ENCODE assay signal across 8 cellular contexts in the genomic region with DNA sequence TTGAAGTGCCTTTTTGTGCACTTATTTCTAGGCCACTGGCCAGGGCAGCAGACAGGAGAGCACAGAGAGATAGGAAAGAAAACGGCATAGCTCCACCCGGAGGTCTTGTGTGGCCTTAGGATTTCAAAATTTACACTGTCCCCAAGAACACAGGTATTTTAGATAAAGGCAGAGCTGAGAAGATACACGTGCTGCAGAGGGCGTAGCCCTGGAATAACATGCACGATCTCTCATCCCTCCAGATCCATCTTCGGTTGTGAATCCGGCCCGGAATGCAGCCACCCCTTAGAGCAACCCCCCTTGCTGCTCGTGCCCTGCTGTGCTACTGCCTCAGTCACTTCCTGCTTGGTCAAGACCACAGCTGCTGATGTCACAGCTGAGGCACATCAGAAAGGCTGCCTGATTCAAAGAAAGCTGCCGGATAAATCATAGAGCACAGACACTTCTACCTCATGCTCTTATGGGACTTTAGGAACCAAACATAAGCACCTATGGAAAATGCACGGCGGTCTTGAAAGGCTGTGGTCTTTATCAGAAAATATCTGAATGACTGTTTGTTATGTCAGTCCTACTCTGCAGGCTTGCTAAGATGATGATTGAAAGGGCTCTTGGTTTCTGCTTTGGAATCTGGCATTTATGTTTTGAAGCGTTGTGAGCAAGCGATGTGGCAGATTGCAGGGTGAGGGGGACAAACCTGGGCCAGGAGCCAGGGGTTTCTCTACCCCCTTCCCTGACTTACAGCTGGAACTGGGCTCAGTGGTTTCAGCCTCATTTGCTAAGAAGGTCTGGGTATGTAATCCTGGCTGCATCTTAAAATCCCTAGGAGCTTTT.
DNase-seq lines count a peak whose midpoint lies in the region; ATAC-seq and TF ChIP-seq lines count a peak whose summit lies in the region.

No MANE protein-coding gene starts in this region.

- intact Hi-C loops in activated CD4-positive, alpha-beta T cell treated with anti-CD3 and anti-CD28 coated beads, Interleukin-2, amount 10 ng/mL, durations not matched to agents 24 days and 14 days (cut with micrococcal nuclease) = loop anchor here (10.0 kb wide), 1 partner anchor 1148 kb away; no protein-coding TSS in a partner anchor
- intact Hi-C loops in natural killer cell (cut with micrococcal nuclease) = no loop called here

- ATAC-seq in natural killer cell = peak; percentile 81 to 95 (median 90)

- H3K27ac Mint-ChIP-seq in activated CD4-positive, alpha-beta T cell treated with anti-CD3 and anti-CD28 coated beads, Interleukin-2, amount 10 ng/mL, durations not matched to agents 24 days and 14 days = peak overlapping the region; percentile 66
- peak overlapping the region; percentile 78 for H3K27ac Mint-ChIP-seq in chondrocyte (ENCODE audit: unreplicated experiment)
- H3K27ac Mint-ChIP-seq in natural killer cell = peak overlapping the region in 1 of 2 donors; percentile 86

- no peaks in the 10 kb centered on the region for H3K27me3 Mint-ChIP-seq in activated CD4-positive, alpha-beta T cell treated with anti-CD3 and anti-CD28 coated beads, Interleukin-2, amount 10 ng/mL, durations not matched to agents 24 days and 14 days
- H3K27me3 Mint-ChIP-seq in chondrocyte (ENCODE audit: low read depth) (no peaks in the 10 kb centered on the region), natural killer cell (ENCODE audit: low read depth in 2 of 2) (no peaks in the 10 kb centered on the region)

- H3K9me3 Mint-ChIP-seq in activated CD4-positive, alpha-beta T cell treated with anti-CD3 and anti-CD28 coated beads, Interleukin-2, amount 10 ng/mL, durations not matched to agents 24 days and 14 days = no peaks in the 10 kb centered on the region
- H3K9me3 Mint-ChIP-seq in chondrocyte (ENCODE audit: low read depth) (no peaks in the 10 kb centered on the region), natural killer cell (no peaks in the 10 kb centered on the region)

- TF ChIP-seq CTCF in chondrocyte (IDR thresholded peaks at IDR 0.05) = peak; percentile 50
- TF ChIP-seq CTCF in natural killer cell (IDR thresholded peaks at IDR 0.05) = no peak

- peaks cover 39% of the 10 kb centered on the region for H3K4me1 Mint-ChIP-seq in activated CD4-positive, alpha-beta T cell treated with anti-CD3 and anti-CD28 coated beads, Interleukin-2, amount 10 ng/mL, durations not matched to agents 24 days and 14 days
- peaks cover 14% of the 10 kb centered on the region for H3K4me1 Mint-ChIP-seq in chondrocyte (ENCODE audit: low read depth)
- H3K4me1 Mint-ChIP-seq in natural killer cell = peaks cover 26 to 29% of the 10 kb centered on the region in 2 donors

- peak; percentile 78 for DNase-seq in activated CD4-positive, alpha-beta T cell treated with anti-CD3 and anti-CD28 coated beads, Interleukin-2, amount 10 ng/mL, durations not matched to agents 24 days and 14 days
- DNase-seq in activated CD4-positive, alpha-beta T cell treated with anti-CD3 and anti-CD28 coated beads, Interleukin-2, amount 50 U/mL, for 4 hours = no peak
- peak; percentile 62 for DNase-seq in NCI-H82 (lab: John Stamatoyannopoulos, UW)
- no peak for DNase-seq in chondrocyte (ENCODE audit: low spot score)
- no peak for DNase-seq in natural killer cell
- no peak for DNase-seq in cerebellum (ENCODE audit: low spot score)
- no peak for DNase-seq in NCI-H2196 (lab: John Stamatoyannopoulos, UW; ENCODE audit: unreplicated experiment)
- DNase-seq in germinal center (ENCODE audit: low spot score) = no peak

- peaks cover 17% of the 10 kb centered on the region for H3K36me3 Mint-ChIP-seq in activated CD4-positive, alpha-beta T cell treated with anti-CD3 and anti-CD28 coated beads, Interleukin-2, amount 10 ng/mL, durations not matched to agents 24 days and 14 days (ENCODE audit: low read depth)
- peaks cover 34% of the 10 kb centered on the region for H3K36me3 Mint-ChIP-seq in chondrocyte (ENCODE audit: low read depth)
- peaks cover 17% of the 10 kb centered on the region for H3K36me3 Mint-ChIP-seq in natural killer cell

- H3K4me3 Mint-ChIP-seq in activated CD4-positive, alpha-beta T cell treated with anti-CD3 and anti-CD28 coated beads, Interleukin-2, amount 10 ng/mL, durations not matched to agents 24 days and 14 days = peak overlapping the region; percentile 32
- H3K4me3 Mint-ChIP-seq in chondrocyte (ENCODE audit: unreplicated experiment) (peak overlapping the region; percentile 35), natural killer cell (peak overlapping the region; percentile 45)

Comparison
In these comparisons a context has a peak if more than half of its experiments do, and no peak if none do; other contexts are left out.
1. DNase-seq: peak in activated CD4-positive, alpha-beta T cell treated with anti-CD3 and anti-CD28 coated beads, Interleukin-2, amount 10 ng/mL, durations not matched to agents 24 days and 14 days (single experiment) and NCI-H82 (single experiment); none in activated CD4-positive, alpha-beta T cell treated with anti-CD3 and anti-CD28 coated beads, Interleukin-2, amount 50 U/mL, for 4 hours (0 of 2), chondrocyte (single experiment), natural killer cell (single experiment), cerebellum (single experiment), NCI-H2196 (single experiment) and germinal center (single experiment).
2. Peak in every context shown above with its lines, with median percentiles within 50 percentile points of each other: H3K4me3 Mint-ChIP-seq.